14 cellular contexts compared by ENCODE assay signal in genomic region chr11:61186504-61186903, GRCh38. TPM values are rescaled to one million over a fixed set of nuclear protein-coding genes. Genes with fewer than 3 reads are reported as not detected.
DNase-seq lines count a peak whose midpoint lies in the region; ATAC-seq and TF ChIP-seq lines count a peak whose summit lies in the region.
"Had no signal": no experiment of that assay in that cellular context is flagged by ENCODE, and none has a peak within 500 bp of the region (broad histone marks: within the 10 kb centered on the region; RNA-seq: fewer than 3 reads in every experiment).

No MANE protein-coding gene starts in this region.

- no peak overlapping the region for H3K4me3 Mint-ChIP-seq in natural killer cell treated with Interleukin-12 subunit alpha and Interleukin-12 subunit beta and Interleukin-15 and Interleukin-18, amount 100 ng/mL, for 72 hours
- no peak overlapping the region for H3K4me3 Mint-ChIP-seq in natural killer cell
- no peak overlapping the region for H3K4me3 Mint-ChIP-seq in WTC11
- H3K4me3 Mint-ChIP-seq: CD4-positive, CD25-positive, alpha-beta regulatory T cell; IgD-negative memory B cell had no signal

- POLR2A ChIA-PET in WTC11 (lab: Charles Lee), result no interaction called here

- no peak overlapping the region for H3K4me3 ChIP-seq in spleen
- H3K4me3 ChIP-seq: BLaER1 treated with 17β-estradiol and CSF1 and Interleukin-3, amounts not matched to agents 10 nM and 100 nM had no signal

- TF ChIP-seq POLR2A in spleen (IDR thresholded peaks at IDR 0.05), result no peak

- TF ChIP-seq CTCF in natural killer cell (IDR thresholded peaks at IDR 0.05) (no peak), WTC11 (IDR thresholded peaks at IDR 0.05) (no peak), spleen (IDR thresholded peaks at IDR 0.05 in 8 of 11, conservative IDR thresholded peaks at IDR 0.05 in 3 of 11) (no peak)

- H3K27ac ChIP-seq in spleen, result no peak overlapping the region
- H3K27ac ChIP-seq: BLaER1 treated with 17β-estradiol and CSF1 and Interleukin-3, amounts not matched to agents 10 nM and 100 nM had no signal

- no peak for ATAC-seq in natural killer cell treated with Interleukin-12 subunit alpha and Interleukin-12 subunit beta and Interleukin-15 and Interleukin-18, amount 100 ng/mL, for 72 hours
- no peak for ATAC-seq in natural killer cell
- ATAC-seq in WTC11, result no peak
- ATAC-seq in GM18502 (IDR thresholded peaks at IDR 0.05; ENCODE audit: poor library complexity, unreplicated experiment), result no peak

- peak; percentile 13 for DNase-seq in natural killer cell treated with Interleukin-12 subunit alpha and Interleukin-12 subunit beta and Interleukin-15 and Interleukin-18, amount 100 ng/mL, for 72 hours (ENCODE audit: low spot score)
- DNase-seq in natural killer cell (no peak), WTC11 (ENCODE audit: low spot score) (no peak), spleen (no peak)
- no peak for DNase-seq in effector CD8-positive, alpha-beta T cell (lab: John Stamatoyannopoulos, UW)
- DNase-seq: ACHN; CD4-positive, CD25-positive, alpha-beta regulatory T cell; DMS53; HCEC 1CT had no signal

- no peaks in the 10 kb centered on the region for H3K9me3 Mint-ChIP-seq in natural killer cell treated with Interleukin-12 subunit alpha and Interleukin-12 subunit beta and Interleukin-15 and Interleukin-18, amount 100 ng/mL, for 72 hours
- H3K9me3 Mint-ChIP-seq in natural killer cell, result no peaks in the 10 kb centered on the region
- H3K9me3 Mint-ChIP-seq in WTC11, result peaks cover 11% of the 10 kb centered on the region

- CTCF ChIA-PET in WTC11 (lab: Charles Lee), result interaction anchor here (0.8 to 2.3 kb wide), 11 partner anchors 8 to 424 kb away, joined by 3 to 8 read pairs (median 4); no protein-coding TSS in a partner anchor

- H3K9me3 ChIP-seq in spleen, result no peaks in the 10 kb centered on the region

- peaks cover 0 to 3% of the 10 kb centered on the region in 2 donors for H3K4me1 Mint-ChIP-seq in natural killer cell treated with Interleukin-12 subunit alpha and Interleukin-12 subunit beta and Interleukin-15 and Interleukin-18, amount 100 ng/mL, for 72 hours (ENCODE audit: low read depth in 2 of 2)
- peaks cover 4 to 5% of the 10 kb centered on the region in 2 donors for H3K4me1 Mint-ChIP-seq in natural killer cell
- H3K4me1 Mint-ChIP-seq in WTC11, result no peaks in the 10 kb centered on the region

- peaks cover 0 to 8% (median 6%) of the 10 kb centered on the region in 6 donors for H3K4me1 ChIP-seq in spleen

- H3K36me3 ChIP-seq in spleen, result no peaks in the 10 kb centered on the region
- H3K36me3 ChIP-seq: BLaER1 treated with 17β-estradiol and CSF1 and Interleukin-3, amounts not matched to agents 10 nM and 100 nM had no signal

- H3K27me3 Mint-ChIP-seq in natural killer cell treated with Interleukin-12 subunit alpha and Interleukin-12 subunit beta and Interleukin-15 and Interleukin-18, amount 100 ng/mL, for 72 hours, result peaks cover 0 to 2% of the 10 kb centered on the region in 2 donors
- no peaks in the 10 kb centered on the region for H3K27me3 Mint-ChIP-seq in natural killer cell (ENCODE audit: low read depth in 2 of 2)
- H3K27me3 Mint-ChIP-seq in WTC11 (ENCODE audit: low read depth), result no peaks in the 10 kb centered on the region
- H3K27me3 Mint-ChIP-seq: IgD-negative memory B cell had no signal

- intact Hi-C loops in natural killer cell (cut with micrococcal nuclease) (loop anchor here (2.0 kb wide), 1 partner anchor 216 kb away; the partner anchor contains the start of gene CD6), spleen (cut with DNase I; ENCODE audit: low total_unique reads) (no loop called here)

- no peaks in the 10 kb centered on the region for H3K36me3 Mint-ChIP-seq in natural killer cell treated with Interleukin-12 subunit alpha and Interleukin-12 subunit beta and Interleukin-15 and Interleukin-18, amount 100 ng/mL, for 72 hours
- H3K36me3 Mint-ChIP-seq in natural killer cell, result no peaks in the 10 kb centered on the region
- no peaks in the 10 kb centered on the region for H3K36me3 Mint-ChIP-seq in WTC11
- H3K36me3 Mint-ChIP-seq: CD4-positive, CD25-positive, alpha-beta regulatory T cell; IgD-negative memory B cell had no signal

- H3K27me3 ChIP-seq in spleen (replicated peaks in 1 of 7), result no peaks in the 10 kb centered on the region
- H3K27me3 ChIP-seq: BLaER1 treated with 17β-estradiol and CSF1 and Interleukin-3, amounts not matched to agents 10 nM and 100 nM had no signal

- no peak overlapping the region for H3K27ac Mint-ChIP-seq in natural killer cell treated with Interleukin-12 subunit alpha and Interleukin-12 subunit beta and Interleukin-15 and Interleukin-18, amount 100 ng/mL, for 72 hours
- H3K27ac Mint-ChIP-seq in natural killer cell (no peak overlapping the region), WTC11 (no peak overlapping the region)
- H3K27ac Mint-ChIP-seq: IgD-negative memory B cell had no signal

- 86 to 95% (median 90%) methylated on average over 8 of the region's 8 CpGs for WGBS in spleen, 5 donors

TF ChIP-seq in WTC11, 78 proteins besides CTCF, POLR2A, EP300 and RAD21:
- peak; percentile 31; the same call in 1 of the 2 replicates for TF ChIP-seq USF1 (CRISPR knock-in tag; IDR thresholded peaks at IDR 0.05)
- no peak for TF ChIP-seq FOXK1 (CRISPR knock-in tag; IDR thresholded peaks at IDR 0.05)
TF ChIP-seq in WTC11: peak in this region for 1.

RNA-seq across cellular contexts. Expression of gene PGA3, which starts 16.8 kb away (rescaled TPM):
- total RNA-seq in natural killer cell treated with Interleukin-12 subunit alpha and Interleukin-12 subunit beta and Interleukin-15 and Interleukin-18, amount 100 ng/mL, for 72 hours, result not detected
- total RNA-seq in natural killer cell, result not detected
- total RNA-seq in WTC11 (2021), result 0.20 to 0.37 TPM in 2 of 3 replicates, not detected in the other
- 1 to 10 TPM in 2 of 7 donors, under 1 TPM in 2, not detected in 3; 0.37 to 2.6 (median 1.2) TPM for total RNA-seq in spleen
- under 1 TPM; 0.33 to 0.61 (median 0.54) TPM for polyA plus RNA-seq in spleen
- total RNA-seq: A172; CD4-positive, CD25-positive, alpha-beta regulatory T cell; H4 had no signal
- polyA plus RNA-seq: CD4-positive, CD25-positive, alpha-beta regulatory T cell; IgD-negative memory B cell had no signal

RNA-seq across cellular contexts. Expression of gene VPS37C, which starts 25.3 kb away (rescaled TPM):
- total RNA-seq in natural killer cell treated with Interleukin-12 subunit alpha and Interleukin-12 subunit beta and Interleukin-15 and Interleukin-18, amount 100 ng/mL, for 72 hours, result 10 to 100 TPM in 1 of 2 donors, 1 to 10 TPM in 1; 9.7 to 13.3 TPM
- total RNA-seq in natural killer cell (1 to 10 TPM; 6.4 to 6.9 (median 6.5) TPM), WTC11 (2021) (22.2 to 23.9 TPM (median 23.4 TPM) in 3 replicates), spleen (10 to 100 TPM; 15.7 to 32.3 (median 23.5) TPM)
- polyA plus RNA-seq in spleen, result 10 to 100 TPM in 1 of 3 donors, 1 to 10 TPM in 2; 6.1 to 15.9 (median 8.9) TPM

RNA-seq across cellular contexts. Expression of gene PGA4, which starts 35.6 kb away (rescaled TPM):
- not detected for total RNA-seq in natural killer cell treated with Interleukin-12 subunit alpha and Interleukin-12 subunit beta and Interleukin-15 and Interleukin-18, amount 100 ng/mL, for 72 hours
- total RNA-seq in natural killer cell, result not detected
- total RNA-seq in WTC11 (2021), result 0.32 to 1.3 TPM in 2 of 3 replicates, not detected in the other
- total RNA-seq in spleen, result 10 to 100 TPM in 1 of 7 donors, 1 to 10 TPM in 5, not detected in 1; 1.2 to 12.2 (median 2.3) TPM
- polyA plus RNA-seq in spleen, result 1 to 10 TPM in 1 of 3 donors, under 1 TPM in 2; 0.36 to 1.6 (median 0.93) TPM
- total RNA-seq: A172; CD4-positive, CD25-positive, alpha-beta regulatory T cell; H4 had no signal
- polyA plus RNA-seq: CD4-positive, CD25-positive, alpha-beta regulatory T cell; IgD-negative memory B cell had no signal

RNA-seq across cellular contexts. Expression of gene PGA5, which starts 54.5 kb away (rescaled TPM):
- total RNA-seq in natural killer cell treated with Interleukin-12 subunit alpha and Interleukin-12 subunit beta and Interleukin-15 and Interleukin-18, amount 100 ng/mL, for 72 hours, result not detected
- total RNA-seq in natural killer cell (not detected), WTC11 (2021) (0.16 to 0.35 TPM (median 0.30 TPM) in 3 replicates), spleen (1 to 10 TPM in 5 of 7 donors, under 1 TPM in 1, not detected in 1; 0.42 to 3.3 (median 1.7) TPM)
- under 1 TPM; 0.06 to 0.51 (median 0.46) TPM for polyA plus RNA-seq in spleen
- total RNA-seq: A172; CD4-positive, CD25-positive, alpha-beta regulatory T cell; H4 had no signal
- polyA plus RNA-seq: CD4-positive, CD25-positive, alpha-beta regulatory T cell; IgD-negative memory B cell had no signal
